ENCODE assay signal across 8 cellular contexts in genomic region chr19:797528-798414, GRCh38. TPM values are rescaled to one million over a fixed set of nuclear protein-coding genes. Genes with fewer than 3 reads are reported as not detected.
DNase-seq lines count a peak whose midpoint lies in the region; ATAC-seq and TF ChIP-seq lines count a peak whose summit lies in the region.

No MANE protein-coding gene starts in this region.

- DNase-seq in AG10803 (ENCODE audit: low read depth), result peak; percentile 87
- peak; percentile 52 for DNase-seq in NCI-H510A treated with DMSO at 0.1 percent for 48 hours (lab: John Stamatoyannopoulos, UW)
- DNase-seq in activated CD4-positive, alpha-beta T cell treated with anti-CD3 and anti-CD28 coated beads, Interleukin-2, amount 50 U/mL, for 4 hours, result peak; percentile 69 to 74
- peak; percentile 69 to 91 for DNase-seq in dermis microvascular lymphatic vessel endothelial cell (ENCODE audit: low read depth in 2 of 2)
- peak; percentile 79 to 98 for DNase-seq in lower leg skin (ENCODE audit: low spot score in 2 of 2)
- DNase-seq in stimulated activated CD4-positive, alpha-beta T cell treated with anti-CD3 and anti-CD28 coated beads, Interleukin-4, amount 100 ng/mL, for 24 hours, result peak; percentile 87

- TF ChIP-seq CTCF in AG10803 (conservative IDR thresholded peaks at IDR 0.05; ENCODE audit: low read length) (no peak), lower leg skin (IDR thresholded peaks at IDR 0.05) (no peak)

- 0% methylated on average over 7 to 83 of the region's 129 CpGs for WGBS in lower leg skin, 2 donors

- H3K4me3 ChIP-seq in AG10803 (ENCODE audit: low read length) (peak overlapping the region; percentile 84), lower leg skin (ENCODE audit: low read depth, poor library complexity, severe bottlenecking) (peak overlapping the region; percentile 91)

- ATAC-seq in GM19043 (IDR thresholded peaks at IDR 0.05; ENCODE audit: low read depth, unreplicated experiment) (peak; percentile 28), HG03432 (IDR thresholded peaks at IDR 0.05; ENCODE audit: unreplicated experiment) (peak; percentile 47)

- TF ChIP-seq POLR2A in lower leg skin (IDR thresholded peaks at IDR 0.05), result no peak

- intact Hi-C loops in lower leg skin (cut with DNase I; ENCODE audit: low total_unique reads), result no loop called here

RNA-seq across cellular contexts. Expression of gene PTBP1, which starts 0.5 kb away (rescaled TPM):
- total RNA-seq in dermis microvascular lymphatic vessel endothelial cell (128 and 154 TPM in 2 replicates), lower leg skin (100 to 1,000 TPM; 167 to 237 (median 205) TPM)

RNA-seq across cellular contexts. Expression of gene PLPPR3, which starts 24.0 kb away (rescaled TPM):
- total RNA-seq in dermis microvascular lymphatic vessel endothelial cell (0.38 and 0.39 TPM in 2 replicates), lower leg skin (not detected)

RNA-seq across cellular contexts. Expression of gene AZU1, which starts 29.9 kb away (rescaled TPM):
- total RNA-seq in dermis microvascular lymphatic vessel endothelial cell, result not detected in 2 replicates
- under 1 TPM in 2 of 4 donors, not detected in 2; 0.37 to 0.76 TPM for total RNA-seq in lower leg skin

RNA-seq across cellular contexts. Expression of gene PRTN3, which starts 43.0 kb away (rescaled TPM):
- total RNA-seq in dermis microvascular lymphatic vessel endothelial cell, result not detected in 2 replicates
- under 1 TPM in 1 of 4 donors, not detected in 3; 0.86 TPM for total RNA-seq in lower leg skin

RNA-seq across cellular contexts. Expression of gene MISP, which starts 46.9 kb away (rescaled TPM):
- total RNA-seq in dermis microvascular lymphatic vessel endothelial cell, result not detected in 2 replicates
- total RNA-seq in lower leg skin, result 1 to 10 TPM in 2 of 4 donors, under 1 TPM in 2; 0.08 to 2.8 (median 0.92) TPM

Comparison
In these comparisons a context has a peak if more than half of its experiments do, and no peak if none do; other contexts are left out.
1. Peak in every context shown above with its lines: DNase-seq, ATAC-seq and H3K4me3 ChIP-seq.